1 cellular context compared by ENCODE assay signal in the genomic region with DNA sequence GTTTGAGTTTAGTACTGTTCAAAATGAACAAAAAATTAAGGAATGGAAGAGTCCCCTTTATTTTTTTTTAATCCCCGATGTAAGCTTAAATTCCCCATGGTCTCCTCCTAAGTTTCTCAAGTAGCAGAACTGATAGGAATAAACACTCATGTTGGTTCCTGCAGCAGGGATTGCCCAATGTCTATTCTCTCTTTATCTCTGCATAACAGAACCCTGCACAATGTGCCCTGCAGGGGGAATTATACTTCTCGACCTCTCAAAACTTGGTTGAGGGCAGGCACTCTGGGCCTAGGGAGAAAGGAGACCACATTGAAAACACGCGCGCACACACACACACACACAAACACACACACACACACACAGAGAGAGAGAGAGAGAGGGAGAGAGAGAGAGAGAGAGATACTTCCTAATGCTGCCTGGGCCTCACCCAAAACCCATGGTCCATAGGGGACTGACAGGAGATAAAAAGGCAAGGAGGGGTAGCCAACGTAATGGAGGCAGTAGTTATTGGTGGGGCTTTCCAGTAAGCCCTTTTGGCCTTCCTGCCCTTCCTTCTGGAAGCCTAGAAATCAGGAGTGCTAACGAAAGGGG.
TF ChIP-seq lines count a peak whose summit lies in the region.

No MANE protein-coding gene starts in this region.

TF ChIP-seq in H1, 55 proteins besides CTCF, POLR2A, EP300 and RAD21:
- TF ChIP-seq POLR2AphosphoS5 (IDR thresholded peaks at IDR 0.05; ENCODE audit: low read depth, low read length) (no peak), CEBPB (IDR thresholded peaks at IDR 0.05; ENCODE audit: low read depth, low read length) (peak; percentile 39; the same call in 1 of the 2 replicates), TAF7 (optimal IDR thresholded peaks at IDR 0.05; ENCODE audit: borderline replicate concordance, low read depth, low read length) (no peak)
